9 cellular contexts compared by ENCODE assay signal in genomic region chr1:19285807-19286505, GRCh38. TPM values are rescaled to one million over a fixed set of nuclear protein-coding genes. Genes with fewer than 3 reads are reported as not detected.
DNase-seq lines count a peak whose midpoint lies in the region; ATAC-seq, FAIRE-seq and TF ChIP-seq lines count a peak whose summit lies in the region.
"Not testable (repeated sequence)": the region's sequence is repeated elsewhere in the genome, so short reads cannot be mapped to it uniquely, and the experiment has no call there.
"Had no signal": no experiment of that assay in that cellular context is flagged by ENCODE, and none has a peak within 500 bp of the region (broad histone marks: within the 10 kb centered on the region; RNA-seq: fewer than 3 reads in every experiment).

No MANE protein-coding gene starts in this region.

- not testable (repeated sequence) for H3K27me3 ChIP-seq in RWPE2 (ENCODE audit: insufficient read depth, poor library complexity, severe bottlenecking); colonic mucosa; right lobe of liver; pancreas; transverse colon

- not testable (repeated sequence) for TF ChIP-seq POLR2A in right lobe of liver (IDR thresholded peaks at IDR 0.05); transverse colon (IDR thresholded peaks at IDR 0.05)

- in situ Hi-C loops in transverse colon (cut with MboI; ENCODE audit: low pct_ligation_motif_present in 1 of 4, low pct_unique_long_range_greater_than_20kb in 1 of 4, low sequenced_read_pairs in 3 of 4): not testable (repeated sequence)

- ATAC-seq in RWPE2 (ENCODE audit: low read depth) (0 out of 3 replicates have a peak, but pooled peaks have one; percentile 15), right lobe of liver (peak; percentile 9 to 36 (median 22)), pancreas (peak; percentile 3 to 8 (median 4))

- not testable (repeated sequence) for TF ChIP-seq EP300 in transverse colon (IDR thresholded peaks at IDR 0.05; ENCODE audit: low read depth)

- H3K9ac ChIP-seq in colonic mucosa (ENCODE audit: low read depth in 2 of 2, low read length in 2 of 2): peak overlapping the region in 1 of 2 donors; percentile 26

- intact Hi-C loops in colonic mucosa (cut with DNase I); right lobe of liver (cut with DNase I); pancreas (cut with DNase I): not testable (repeated sequence)
- intact Hi-C loops in transverse colon (cut with DNase I; ENCODE audit: low total_unique reads): loop anchor here (5.0 kb wide), 1 partner anchor 851 kb away; the partner anchor contains the start of gene PLA2G2F

- DNase-seq in COLO668 (lab: John Stamatoyannopoulos, UW; ENCODE audit: unreplicated experiment) (peak; percentile 76), HT-29 (ENCODE audit: low spot score) (peak; percentile 37), colonic mucosa (peak; percentile 81), left kidney (ENCODE audit: low read depth, low spot score) (peak; percentile 54), right lobe of liver (peak in 2 of 3 donors; percentile 66 to 70), pancreas (peak in 2 of 6 donors; percentile 49 to 60), transverse colon (peak; percentile 73)
- not testable (repeated sequence) for DNase-seq in RWPE2 (ENCODE audit: low spot score)

- H3K4me3 ChIP-seq in RWPE2 (ENCODE audit: severe bottlenecking); colonic mucosa; transverse colon: not testable (repeated sequence)
- peak overlapping the region in 2 of 3 donors; percentile 6 to 66 for H3K4me3 ChIP-seq in right lobe of liver
- H3K4me3 ChIP-seq in pancreas: peak overlapping the region in 3 of 4 donors; percentile 49 to 51 (median 49)

- not testable (repeated sequence) for H3K27ac ChIP-seq in RWPE2 (ENCODE audit: poor library complexity, severe bottlenecking)
- H3K27ac ChIP-seq in colonic mucosa (peak overlapping the region; percentile 76), right lobe of liver (peak overlapping the region; percentile 61 to 78 (median 77)), pancreas (peak overlapping the region; percentile 10 to 91 (median 66)), transverse colon (peak overlapping the region; percentile 26 to 87 (median 82))

- H3K9me3 ChIP-seq in RWPE2 (ENCODE audit: severe bottlenecking); colonic mucosa; right lobe of liver; pancreas; transverse colon: not testable (repeated sequence)

- H3K36me3 ChIP-seq in RWPE2 (ENCODE audit: low read depth); colonic mucosa; transverse colon: not testable (repeated sequence)
- H3K36me3 ChIP-seq in right lobe of liver (peaks cover 0 to 27% (median 13%) of the 10 kb centered on the region in 4 donors), pancreas (peaks cover 0 to 17% (median 0%) of the 10 kb centered on the region in 3 donors)

- TF ChIP-seq CTCF in RWPE2 (IDR thresholded peaks at IDR 0.05; ENCODE audit: poor library complexity, severe bottlenecking); colonic mucosa (IDR thresholded peaks at IDR 0.05); right lobe of liver (IDR thresholded peaks at IDR 0.05); pancreas (IDR thresholded peaks at IDR 0.05); transverse colon (IDR thresholded peaks at IDR 0.05): not testable (repeated sequence)

- not testable (repeated sequence) for FAIRE-seq in pancreas (lab: Jason Lieb, UNC)

- not testable (repeated sequence) for H3K4me1 ChIP-seq in RWPE2 (ENCODE audit: insufficient read depth, poor library complexity, severe bottlenecking); colonic mucosa; pancreas
- peaks cover 0 to 19% (median 8%) of the 10 kb centered on the region in 4 donors for H3K4me1 ChIP-seq in right lobe of liver
- H3K4me1 ChIP-seq in transverse colon: peaks cover 4 to 34% (median 21%) of the 10 kb centered on the region in 4 donors

- WGBS in right lobe of liver (ENCODE audit: insufficient coverage, low coverage, low lambda C conversion rate, missing lambda C conversion rate): 46% methylated on average over 2 of the region's 11 CpGs
- WGBS in pancreas, 2 donors: 49 to 90% methylated on average over 11 of the region's 11 CpGs
- WGBS in transverse colon (ENCODE audit: low coverage in 1 of 2), 2 donors: 84% methylated on average over 11 of the region's 11 CpGs; no CpG with 5 or more reads in 1 of the 2 donors

RNA-seq across cellular contexts. Expression of gene AKR7A3, which starts 2.6 kb away (rescaled TPM):
- 136 and 142 TPM in 2 replicates for total RNA-seq in HT-29 (2014; rRNA removed; shearing (Covaris generic))
- 100 to 1,000 TPM in 1 of 2 donors, 10 to 100 TPM in 1; 97.0 to 119 TPM for total RNA-seq in colonic mucosa
- 100 to 1,000 TPM in 4 of 6 experiments, 10 to 100 TPM in 2; 58.1 to 169 (median 130) TPM for total RNA-seq in right lobe of liver
- 100 to 1,000 TPM in 4 of 6 donors, 10 to 100 TPM in 2; 34.8 to 328 (median 266) TPM for total RNA-seq in pancreas
- polyA plus RNA-seq in pancreas: 100 to 1,000 TPM in 1 of 2 donors, 1 to 10 TPM in 1; 3.0 to 209 TPM
- total RNA-seq in transverse colon: 100 to 1,000 TPM in 2 of 4 donors, 10 to 100 TPM in 2; 77.8 to 167 (median 102) TPM
- total RNA-seq: A172 had no signal

RNA-seq across cellular contexts. Expression of gene AKR7A2, which starts 26.0 kb away (rescaled TPM):
- total RNA-seq in HT-29 (2014; rRNA removed; shearing (Covaris generic)): 202 and 211 TPM in 2 replicates
- total RNA-seq in colonic mucosa: 100 to 1,000 TPM; 112 to 129 TPM
- total RNA-seq in right lobe of liver: 10 to 100 TPM; 41.4 to 85.1 (median 51.2) TPM
- 10 to 100 TPM; 23.1 to 33.8 (median 27.8) TPM for total RNA-seq in pancreas
- 10 to 100 TPM; 11.7 to 31.9 TPM for polyA plus RNA-seq in pancreas
- total RNA-seq in transverse colon: 100 to 1,000 TPM in 2 of 4 donors, 10 to 100 TPM in 2; 64.7 to 169 (median 112) TPM

RNA-seq across cellular contexts. Expression of gene SLC66A1, which starts 26.2 kb away (rescaled TPM):
- 27.2 and 27.9 TPM in 2 replicates for total RNA-seq in HT-29 (2014; rRNA removed; shearing (Covaris generic))
- total RNA-seq in colonic mucosa (10 to 100 TPM; 10.6 to 13.1 TPM), right lobe of liver (10 to 100 TPM in 3 of 6 experiments, 1 to 10 TPM in 3; 8.4 to 20.6 (median 11.2) TPM), pancreas (1 to 10 TPM; 6.4 to 9.1 (median 7.7) TPM), transverse colon (10 to 100 TPM; 19.1 to 53.9 (median 35.3) TPM)
- polyA plus RNA-seq in pancreas: 10 to 100 TPM; 23.5 to 26.1 TPM

RNA-seq across cellular contexts. Expression of gene MRTO4, which starts 34.4 kb away (rescaled TPM):
- 94.9 and 96.1 TPM in 2 replicates for total RNA-seq in HT-29 (2014; rRNA removed; shearing (Covaris generic))
- total RNA-seq in colonic mucosa (10 to 100 TPM; 12.7 to 46.0 TPM), right lobe of liver (10 to 100 TPM in 2 of 6 experiments, 1 to 10 TPM in 4; 7.0 to 17.3 (median 8.2) TPM), pancreas (10 to 100 TPM; 12.2 to 31.0 (median 13.9) TPM), transverse colon (10 to 100 TPM in 1 of 4 donors, 1 to 10 TPM in 3; 4.9 to 10.8 (median 8.7) TPM)
- polyA plus RNA-seq in pancreas: 10 to 100 TPM; 32.3 to 40.9 TPM

RNA-seq across cellular contexts. Expression of gene EMC1, which starts 34.6 kb away (rescaled TPM):
- 43.8 and 48.6 TPM in 2 replicates for total RNA-seq in HT-29 (2014; rRNA removed; shearing (Covaris generic))
- total RNA-seq in colonic mucosa: 10 to 100 TPM; 35.3 to 51.1 TPM
- total RNA-seq in right lobe of liver: 10 to 100 TPM; 18.6 to 32.7 (median 25.3) TPM
- total RNA-seq in pancreas: 10 to 100 TPM in 5 of 6 donors, 1 to 10 TPM in 1; 9.9 to 21.0 (median 15.8) TPM
- 1 to 10 TPM; 9.2 to 9.4 TPM for polyA plus RNA-seq in pancreas
- total RNA-seq in transverse colon: 10 to 100 TPM; 18.3 to 39.7 (median 32.6) TPM
